In the genomic region with DNA sequence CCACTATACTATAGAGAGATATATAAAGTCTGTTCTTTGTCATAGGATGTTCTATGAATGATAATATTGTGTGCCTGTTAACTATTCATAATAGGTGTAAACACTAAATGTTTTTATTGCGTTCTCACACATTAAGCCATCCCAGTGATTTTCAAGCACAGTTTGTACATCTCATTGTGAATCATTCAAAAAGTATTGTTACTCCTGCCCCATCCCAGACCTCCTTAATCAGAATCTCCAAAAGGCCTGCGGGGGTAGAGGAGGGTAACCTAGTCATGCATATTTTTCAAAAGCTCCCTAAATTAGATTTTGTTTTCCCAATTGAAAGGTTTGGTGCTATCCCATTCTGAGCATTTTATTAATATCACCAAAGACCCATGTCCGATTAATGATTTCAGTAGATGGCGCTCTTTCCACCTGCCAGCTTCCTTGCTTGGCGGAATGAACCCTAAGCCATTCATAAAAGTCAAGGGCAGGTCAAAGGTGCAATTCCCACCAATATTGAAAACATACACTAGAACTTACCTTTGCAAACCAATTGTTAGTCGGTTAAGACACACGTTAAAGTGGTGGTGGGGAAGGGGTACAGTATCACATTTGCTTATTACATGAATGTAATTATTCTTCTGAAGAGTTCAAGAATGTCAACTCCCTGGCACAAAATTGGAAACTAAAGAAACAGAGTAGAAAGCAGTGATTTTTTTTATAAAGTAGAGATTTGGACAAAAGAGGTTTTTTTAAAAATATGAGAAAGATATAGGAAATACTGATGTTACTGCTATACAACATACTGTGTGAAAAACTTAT, we compare ENCODE assay signal across 8 cellular contexts. TPM values are rescaled to one million over a fixed set of nuclear protein-coding genes. Genes with fewer than 3 reads are reported as not detected.
A peak's percentile ranks its signal among the peaks of the same experiment; 100 is the strongest.
DNase-seq lines count a peak whose midpoint lies in the region; ATAC-seq, FAIRE-seq and TF ChIP-seq lines count a peak whose summit lies in the region.

No MANE protein-coding gene starts in this region.

- H3K27me3 ChIP-seq in ascending aorta = no peaks in the 10 kb centered on the region

- no peaks in the 10 kb centered on the region for H3K36me3 ChIP-seq in ascending aorta

- H3K27ac ChIP-seq in ascending aorta = no peak overlapping the region

- H3K9me3 ChIP-seq in ascending aorta = no peaks in the 10 kb centered on the region

- H3K4me3 ChIP-seq in ascending aorta = no peak overlapping the region

- no peak for FAIRE-seq in frontal cortex (lab: Jason Lieb, UNC)

- no peak for ATAC-seq in HG03097 (IDR thresholded peaks at IDR 0.05; ENCODE audit: low FRiP score, unreplicated experiment)

- peak; percentile 5 to 30 for DNase-seq in activated CD8-positive, alpha-beta memory T cell treated with anti-CD3 and anti-CD28 coated beads for 4 hours (ENCODE audit: low read depth in 2 of 2)
- DNase-seq in activated CD8-positive, alpha-beta memory T cell treated with anti-CD3 and anti-CD28 coated beads, Interleukin-2, amount 50 U/mL, for 4 hours = no peak
- DNase-seq in NCI-H460 (ENCODE audit: extremely low read depth, low read depth) (peak; percentile 36), ascending aorta (ENCODE audit: low spot score in 2 of 2) (no peak), iPS-NIHi7 (ENCODE audit: extremely low spot score) (peak; percentile 51), frontal cortex (ENCODE audit: low spot score in 2 of 2) (no peak)
- peak; percentile 11 for DNase-seq in stimulated activated CD8-positive, alpha-beta memory T cell treated with anti-CD3 and anti-CD28 coated beads, Interleukin-15, amount 100 ng/mL, for 1 hour (ENCODE audit: low read depth)

- TF ChIP-seq CTCF in ascending aorta (IDR thresholded peaks at IDR 0.05) = peak; percentile 32 to 80 (median 55)

- intact Hi-C loops in ascending aorta (cut with DNase I) = loop anchor here (1.0 to 10.0 kb wide), 4 partner anchors 254 to 1174 kb away; partner anchors contain the start of genes AIMP1, NPNT and TBCK

- no peaks in the 10 kb centered on the region for H3K4me1 ChIP-seq in ascending aorta

RNA-seq across cellular contexts. Expression of gene TET2, which starts 5.8 kb away (rescaled TPM):
- total RNA-seq in NCI-H460 (2014; rRNA removed; shearing (Covaris generic)) = 8.7 and 9.9 TPM in 2 replicates
- 2.7 and 4.6 TPM in 2 replicates for polyA plus RNA-seq in NCI-H460 (2014; cell fraction: nucleus; rRNA removed)
- 14.8 TPM for total RNA-seq in ascending aorta
- total RNA-seq in frontal cortex = 29.8 TPM

Comparison
In these comparisons a context has a peak if more than half of its experiments do, and no peak if none do; other contexts are left out.
1. DNase-seq: peak in activated CD8-positive, alpha-beta memory T cell treated with anti-CD3 and anti-CD28 coated beads for 4 hours (2 of 2), NCI-H460 (single experiment), iPS-NIHi7 (single experiment) and stimulated activated CD8-positive, alpha-beta memory T cell treated with anti-CD3 and anti-CD28 coated beads, Interleukin-15, amount 100 ng/mL, for 1 hour (single experiment); none in activated CD8-positive, alpha-beta memory T cell treated with anti-CD3 and anti-CD28 coated beads, Interleukin-2, amount 50 U/mL, for 4 hours (single experiment), ascending aorta (0 of 2) and frontal cortex (0 of 2).